In the genomic region with DNA sequence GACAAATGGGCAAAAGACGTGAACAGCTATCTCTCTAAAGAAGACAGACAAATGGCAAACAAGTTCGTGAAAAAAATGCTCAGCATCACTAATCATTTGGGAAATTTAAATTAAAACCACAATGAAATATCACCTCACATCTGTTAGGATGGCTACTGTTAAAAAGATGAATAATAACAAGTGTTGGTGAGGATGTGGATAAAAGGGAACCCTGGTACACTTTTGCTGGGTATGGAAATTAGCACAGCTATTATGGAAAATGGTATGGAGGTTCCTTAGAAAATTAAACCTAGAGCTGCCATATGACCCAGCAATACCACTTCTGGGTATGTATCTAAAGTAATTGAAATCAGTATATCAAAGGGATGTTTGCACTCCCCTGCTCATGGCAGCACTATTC, we compare ENCODE assay signal across 35 cellular contexts. TPM values are rescaled to one million over a fixed set of nuclear protein-coding genes. Genes with fewer than 3 reads are reported as not detected.
"Had no signal": no experiment of that assay in that cellular context is flagged by ENCODE, and none has a peak within 500 bp of the region (broad histone marks: within the 10 kb centered on the region; RNA-seq: fewer than 3 reads in every experiment).

No MANE protein-coding gene starts in this region.

- H3K36me3 ChIP-seq: colonic mucosa, esophagus squamous epithelium, gastrocnemius medialis, heart right ventricle, left lung, lower lobe of right lung had no signal

- ATAC-seq: effector memory CD8-positive, alpha-beta T cell; esophagus mucosa; gastrocnemius medialis; heart right ventricle; left cardiac atrium; left lung; left ventricle myocardium superior; lower lobe of right lung; mucosa of descending colon had no signal

- FAIRE-seq: endometrium, islet of Langerhans, keratinocyte had no signal

- H3K27me3 ChIP-seq: colonic mucosa, gastrocnemius medialis had no signal

- H3K27ac ChIP-seq: colonic mucosa, epithelial cell of prostate, esophagus squamous epithelium, gastrocnemius medialis, heart right ventricle, left lung, lower lobe of right lung had no signal

- H3K9me3 ChIP-seq: colonic mucosa, gastrocnemius medialis had no signal

- H3K36me3 Mint-ChIP-seq: mesothelial cell of epicardium had no signal

- H3K27ac Mint-ChIP-seq: dendritic cell treated with granulocyte-macrophage colony-stimulating factor and Interleukin-4, amounts not matched to agents 40 ng/mL and 50 ng/mL, for 4 days; effector memory CD8-positive, alpha-beta T cell; endodermal cell; mesothelial cell of epicardium; naive B cell had no signal

- H3K4me3 Mint-ChIP-seq: dendritic cell treated with granulocyte-macrophage colony-stimulating factor and Interleukin-4, amounts not matched to agents 40 ng/mL and 50 ng/mL, for 4 days; effector memory CD8-positive, alpha-beta T cell; endodermal cell; mesothelial cell of epicardium; naive B cell had no signal

- H3K4me1 Mint-ChIP-seq: endodermal cell, mesothelial cell of epicardium, naive B cell had no signal

- DNase-seq: colonic mucosa; cortex of kidney; effector CD8-positive, alpha-beta T cell; effector memory CD8-positive, alpha-beta T cell; endodermal cell; erythroblast; esophagus squamous epithelium; foreskin fibroblast; foreskin melanocyte; gastrocnemius medialis; glutamatergic neuron; head of caudate nucleus; heart right ventricle; hippocampal formation; left cardiac atrium; left lung; left ventricle myocardium superior; lower lobe of right lung; mesenchymal stem cell; mucosa of descending colon; naive B cell had no signal

- H3K4me3 ChIP-seq: colonic mucosa, esophagus squamous epithelium, gastrocnemius medialis, heart right ventricle, left lung, lower lobe of right lung, mucosa of descending colon had no signal

- H3K4me1 ChIP-seq: colonic mucosa, esophagus squamous epithelium, gastrocnemius medialis, heart right ventricle, left lung, lower lobe of right lung had no signal

RNA-seq across cellular contexts. Expression of a gene that starts 7.1 kb away (rescaled TPM):
- total RNA-seq: colonic mucosa, dermis microvascular lymphatic vessel endothelial cell, endodermal cell, esophagus mucosa, esophagus squamous epithelium, gastrocnemius medialis, glomerular endothelial cell, heart right ventricle, kidney epithelial cell, left cardiac atrium, left lung, left ventricle myocardium superior, lower leg skin, lower lobe of right lung, lung microvascular endothelial cell, mesenteric fat pad, mesothelial cell of epicardium, mucosa of descending colon, myocyte had no signal
- polyA plus RNA-seq: heart right ventricle, keratinocyte had no signal

RNA-seq across cellular contexts. Expression of a gene that starts 42.3 kb away (rescaled TPM):
- total RNA-seq: colonic mucosa, dermis microvascular lymphatic vessel endothelial cell, endodermal cell, esophagus mucosa, esophagus squamous epithelium, gastrocnemius medialis, glomerular endothelial cell, heart right ventricle, kidney epithelial cell, left cardiac atrium, left lung, left ventricle myocardium superior, lower leg skin, lower lobe of right lung, lung microvascular endothelial cell, mesenteric fat pad, mesothelial cell of epicardium, mucosa of descending colon, myocyte had no signal
- polyA plus RNA-seq: heart right ventricle, keratinocyte had no signal

RNA-seq across cellular contexts. Expression of a gene that starts 44.8 kb away (rescaled TPM):
- total RNA-seq: colonic mucosa, dermis microvascular lymphatic vessel endothelial cell, endodermal cell, esophagus mucosa, esophagus squamous epithelium, gastrocnemius medialis, glomerular endothelial cell, heart right ventricle, kidney epithelial cell, left cardiac atrium, left lung, left ventricle myocardium superior, lower leg skin, lower lobe of right lung, lung microvascular endothelial cell, mesenteric fat pad, mesothelial cell of epicardium, mucosa of descending colon, myocyte had no signal
- polyA plus RNA-seq: heart right ventricle, keratinocyte had no signal
